Comparison of ENCODE assay signal across 9 cellular contexts in genomic region chr18:9417081-9417841, GRCh38. TPM values are rescaled to one million over a fixed set of nuclear protein-coding genes. Genes with fewer than 3 reads are reported as not detected.
A peak's percentile ranks its signal among the peaks of the same experiment; 100 is the strongest.
DNase-seq lines count a peak whose midpoint lies in the region; ATAC-seq and TF ChIP-seq lines count a peak whose summit lies in the region.
"Had no signal": no experiment of that assay in that cellular context is flagged by ENCODE, and none has a peak within 500 bp of the region (broad histone marks: within the 10 kb centered on the region; RNA-seq: fewer than 3 reads in every experiment).

No MANE protein-coding gene starts in this region.

- ATAC-seq in GM19467 (IDR thresholded peaks at IDR 0.05; ENCODE audit: unreplicated experiment): no peak

- H3K4me1 Mint-ChIP-seq in osteocyte (ENCODE audit: unreplicated experiment): peaks cover 42% of the 10 kb centered on the region
- H3K4me1 Mint-ChIP-seq in endothelial cell (ENCODE audit: unreplicated experiment): no peaks in the 10 kb centered on the region

- TF ChIP-seq CTCF in osteocyte (IDR thresholded peaks at IDR 0.05): no peak
- no peak for TF ChIP-seq CTCF in endothelial cell (IDR thresholded peaks at IDR 0.05; ENCODE audit: unreplicated experiment)

- TF ChIP-seq POLR2A in erythroblast (IDR thresholded peaks at IDR 0.05; ENCODE audit: low read length): no peak

- peak overlapping the region; percentile 28 for H3K4me3 Mint-ChIP-seq in osteocyte (ENCODE audit: unreplicated experiment)
- no peak overlapping the region for H3K4me3 Mint-ChIP-seq in endothelial cell (ENCODE audit: unreplicated experiment)

- DNase-seq in COLO829 (ENCODE audit: low spot score): peak; percentile 8
- peak; percentile 56 for DNase-seq in NCI-H524 treated with DMSO at 0.1 percent for 48 hours (lab: John Stamatoyannopoulos, UW)
- DNase-seq in fibroblast of gingiva (ENCODE audit: low read depth): peak; percentile 32
- peak; percentile 84 for DNase-seq in osteocyte (ENCODE audit: extremely low spot score, unreplicated experiment)
- no peak for DNase-seq in endothelial cell (ENCODE audit: low spot score)
- DNase-seq in erythroblast (lab: John Stamatoyannopoulos, UW): no peak
- DNase-seq in RKO (ENCODE audit: low spot score): no peak
- DNase-seq: OCI-M1 had no signal

- H3K27me3 Mint-ChIP-seq in osteocyte (ENCODE audit: unreplicated experiment): no peaks in the 10 kb centered on the region
- H3K27me3 Mint-ChIP-seq in endothelial cell (ENCODE audit: unreplicated experiment): no peaks in the 10 kb centered on the region

- H3K27ac Mint-ChIP-seq in osteocyte (ENCODE audit: unreplicated experiment) (peak overlapping the region; percentile 82), endothelial cell (ENCODE audit: unreplicated experiment) (no peak overlapping the region)

- H3K9me3 Mint-ChIP-seq in osteocyte (ENCODE audit: unreplicated experiment) (no peaks in the 10 kb centered on the region), endothelial cell (ENCODE audit: unreplicated experiment) (no peaks in the 10 kb centered on the region)

- H3K36me3 Mint-ChIP-seq in osteocyte (ENCODE audit: unreplicated experiment) (no peaks in the 10 kb centered on the region), endothelial cell (ENCODE audit: low read depth, unreplicated experiment) (no peaks in the 10 kb centered on the region)

RNA-seq across cellular contexts. Expression of gene RALBP1, which starts 58.1 kb away (rescaled TPM):
- total RNA-seq in osteocyte: 48.3 and 50.9 TPM in 2 replicates
- 56.8 TPM for total RNA-seq in endothelial cell (ENCODE audit: unreplicated experiment)

Comparison
In these comparisons a context has a peak if more than half of its experiments do, and no peak if none do; other contexts are left out.
1. DNase-seq: peak in COLO829 (single experiment), NCI-H524 treated with DMSO at 0.1 percent for 48 hours (single experiment), fibroblast of gingiva (single experiment) and osteocyte (single experiment); none in endothelial cell (single experiment), erythroblast (0 of 2) and RKO (single experiment).